Comparison of ENCODE assay signal across 17 cellular contexts in genomic region chr7:81070956-81071355, GRCh38.
DNase-seq lines count a peak whose midpoint lies in the region; ATAC-seq and TF ChIP-seq lines count a peak whose summit lies in the region.
"Had no signal": no experiment of that assay in that cellular context is flagged by ENCODE, and none has a peak within 500 bp of the region (broad histone marks: within the 10 kb centered on the region; RNA-seq: fewer than 3 reads in every experiment).

No MANE protein-coding gene starts in this region.

- H3K36me3 ChIP-seq in gastroesophageal sphincter: no peaks in the 10 kb centered on the region
- no peaks in the 10 kb centered on the region for H3K36me3 ChIP-seq in neuronal stem cell (replicated peaks in 1 of 2; ENCODE audit: control insufficient read depth in 2 of 2, insufficient read depth in 2 of 2, low read length in 2 of 2)
- H3K36me3 ChIP-seq: BLaER1 treated with 17β-estradiol and CSF1 and Interleukin-3, amounts not matched to agents 10 nM and 100 nM had no signal

- no peak for TF ChIP-seq EP300 in gastroesophageal sphincter (IDR thresholded peaks at IDR 0.05)

- H2BK15ac ChIP-seq in neuronal stem cell (ENCODE audit: low read length): no peak overlapping the region

- no peak overlapping the region for H2BK12ac ChIP-seq in neuronal stem cell (ENCODE audit: low read length)

- H2AK5ac ChIP-seq in neuronal stem cell (ENCODE audit: low read depth, low read length): no peak overlapping the region

- no peak overlapping the region for H3K9ac ChIP-seq in neuronal stem cell (ENCODE audit: low read depth, low read length, poor library complexity)
- H3K9ac ChIP-seq: BLaER1 treated with 17β-estradiol and CSF1 and Interleukin-3, amounts not matched to agents 10 nM and 100 nM had no signal

- no peak overlapping the region for H3K23ac ChIP-seq in neuronal stem cell (ENCODE audit: low read depth, low read length, poor library complexity)

- H3K4me3 ChIP-seq in right cardiac atrium (ENCODE audit: low read length): no peak overlapping the region
- no peak overlapping the region for H3K4me3 ChIP-seq in gastroesophageal sphincter
- H3K4me3 ChIP-seq in neuronal stem cell (ENCODE audit: low read length in 2 of 2): no peak overlapping the region
- H3K4me3 ChIP-seq: A549; BLaER1 treated with 17β-estradiol and CSF1 and Interleukin-3, amounts not matched to agents 10 nM and 100 nM had no signal

- no peaks in the 10 kb centered on the region for H3K79me1 ChIP-seq in neuronal stem cell (ENCODE audit: low read depth, low read length)

- H3K4me1 ChIP-seq in right cardiac atrium (ENCODE audit: control insufficient read depth, insufficient read depth, low read length) (peaks cover 1% of the 10 kb centered on the region), gastroesophageal sphincter (no peaks in the 10 kb centered on the region), neuronal stem cell (ENCODE audit: control insufficient read depth in 2 of 2, insufficient read depth in 1 of 2, low read depth in 1 of 2, low read length in 2 of 2) (no peaks in the 10 kb centered on the region)
- H3K4me1 ChIP-seq: A549; BLaER1 treated with 17β-estradiol and CSF1 and Interleukin-3, amounts not matched to agents 10 nM and 100 nM; Caco-2 had no signal

- WGBS in right cardiac atrium: 89% methylated on average over 21 of the region's 21 CpGs
- 73% methylated on average over 3 of the region's 21 CpGs; no CpG with 5 or more reads in 1 of the 2 donors for WGBS in gastroesophageal sphincter (ENCODE audit: low coverage in 1 of 2), 2 donors
- WGBS in neuronal stem cell (ENCODE audit: extremely low coverage in 2 of 2, insufficient read length in 2 of 2, insufficient replicate concordance in 1 of 2), 2 donors: no CpG with 5 or more reads among the region's 21 CpGs

- H2BK5ac ChIP-seq in neuronal stem cell (ENCODE audit: low read length): no peak overlapping the region

- H3K27me3 ChIP-seq in right cardiac atrium (ENCODE audit: control insufficient read depth, insufficient read depth) (no peaks in the 10 kb centered on the region), gastroesophageal sphincter (no peaks in the 10 kb centered on the region), neuronal stem cell (ENCODE audit: control insufficient read depth in 3 of 3, insufficient read depth in 3 of 3, low read depth in 1 of 3, low read length in 3 of 3) (no peaks in the 10 kb centered on the region)
- H3K27me3 ChIP-seq: BLaER1 treated with 17β-estradiol and CSF1 and Interleukin-3, amounts not matched to agents 10 nM and 100 nM had no signal

- peak overlapping the region; percentile 57 for H3K18ac ChIP-seq in neuronal stem cell (ENCODE audit: low read length)

- ATAC-seq in right cardiac atrium (no peak), gastroesophageal sphincter (peak; percentile 5), GM18870 (IDR thresholded peaks at IDR 0.05; ENCODE audit: unreplicated experiment) (no peak)
- ATAC-seq: A549; CD8-positive, alpha-beta T cell had no signal

- peak in 2 of 3 donors; percentile 34 to 44 for DNase-seq in right cardiac atrium
- DNase-seq in cardiac septum (ENCODE audit: low spot score): no peak
- DNase-seq in neuronal stem cell (ENCODE audit: low spot score): no peak
- no peak for DNase-seq in activated effector memory CD4-positive, alpha-beta T cell treated with Interleukin-2 at 50 U/mL for 16 hours
- DNase-seq: AML-193; Caco-2; Calu3; CD4-positive, alpha-beta T cell; CD8-positive, alpha-beta T cell; DMS79 treated with DMSO at 0.1 percent for 48 hours; GF-D8 had no signal

- peak overlapping the region; percentile 21 for H3K14ac ChIP-seq in neuronal stem cell (ENCODE audit: low read length)

- no peak for TF ChIP-seq CTCF in gastroesophageal sphincter (IDR thresholded peaks at IDR 0.05)

- no peak overlapping the region for H2BK120ac ChIP-seq in neuronal stem cell (ENCODE audit: low read depth, low read length)

- H3K27ac ChIP-seq in right cardiac atrium (ENCODE audit: low read length) (no peak overlapping the region), gastroesophageal sphincter (no peak overlapping the region), neuronal stem cell (replicated peaks; ENCODE audit: low read length) (no peak overlapping the region)
- H3K27ac ChIP-seq: 22Rv1; A549; BLaER1 treated with 17β-estradiol and CSF1 and Interleukin-3, amounts not matched to agents 10 nM and 100 nM; C4-2B had no signal

- H4K91ac ChIP-seq in neuronal stem cell (ENCODE audit: low read depth, low read length, poor library complexity): no peak overlapping the region

- intact Hi-C loops in right cardiac atrium (cut with DNase I) (no loop called here), cardiac septum (cut with DNase I) (no loop called here)

- H2AFZ ChIP-seq in neuronal stem cell (ENCODE audit: low read length): no peak overlapping the region

- H3K4me2 ChIP-seq in neuronal stem cell (ENCODE audit: insufficient read depth, low read length, poor library complexity, severe bottlenecking): no peak overlapping the region
- H3K4me2 ChIP-seq: A549; BLaER1 treated with 17β-estradiol and CSF1 and Interleukin-3, amounts not matched to agents 10 nM and 100 nM had no signal

- H3K9me3 ChIP-seq in right cardiac atrium (ENCODE audit: control insufficient read depth, low read length): no peaks in the 10 kb centered on the region
- H3K9me3 ChIP-seq in gastroesophageal sphincter: no peaks in the 10 kb centered on the region
- H3K9me3 ChIP-seq in neuronal stem cell (replicated peaks in 1 of 2; ENCODE audit: control insufficient read depth in 2 of 2, insufficient read depth in 1 of 2, low read depth in 1 of 2, low read length in 2 of 2): peaks cover 2% of the 10 kb centered on the region in 2 donors
- H3K9me3 ChIP-seq: A549, Caco-2 had no signal

- no peak for TF ChIP-seq POLR2A in gastroesophageal sphincter (IDR thresholded peaks at IDR 0.05)

- H3K4ac ChIP-seq in neuronal stem cell (ENCODE audit: low read length): no peak overlapping the region

- no peak overlapping the region for H4K8ac ChIP-seq in neuronal stem cell (ENCODE audit: low read depth, low read length)

Comparison
In these comparisons a context has a peak if more than half of its experiments do, and no peak if none do; other contexts are left out.
1. DNase-seq: peak in right cardiac atrium (2 of 3); none in cardiac septum (single experiment), neuronal stem cell (single experiment) and activated effector memory CD4-positive, alpha-beta T cell treated with Interleukin-2 at 50 U/mL for 16 hours (single experiment).